Comparison of ENCODE assay signal across 27 cellular contexts in genomic region chr6:158938220-158938619, GRCh38.
DNase-seq lines count a peak whose midpoint lies in the region; ATAC-seq and TF ChIP-seq lines count a peak whose summit lies in the region.
"Had no signal": no experiment of that assay in that cellular context is flagged by ENCODE, and none has a peak within 500 bp of the region (broad histone marks: within the 10 kb centered on the region; RNA-seq: fewer than 3 reads in every experiment).

No MANE protein-coding gene starts in this region.

- no peak overlapping the region for H3K9ac ChIP-seq in mucosa of rectum (ENCODE audit: low read depth in 1 of 2, low read length in 2 of 2)

- H3K4me1 Mint-ChIP-seq in activated naive CD8-positive, alpha-beta T cell (ENCODE audit: low read depth): peaks cover 15% of the 10 kb centered on the region
- peaks cover 7% of the 10 kb centered on the region for H3K4me1 Mint-ChIP-seq in activated naive CD8-positive, alpha-beta T cell treated with anti-CD3 and anti-CD28 coated beads for 36 hours
- H3K4me1 Mint-ChIP-seq in activated CD4-positive, alpha-beta memory T cell treated with anti-CD3 and anti-CD28 coated beads for 36 hours (ENCODE audit: low read depth): peaks cover 4% of the 10 kb centered on the region
- H3K4me1 Mint-ChIP-seq: nephron had no signal

- TF ChIP-seq EP300 in ovary (IDR thresholded peaks at IDR 0.05): no peak

- no peak for TF ChIP-seq CTCF in Panc1 (IDR thresholded peaks at IDR 0.05)
- no peak for TF ChIP-seq CTCF in ovary (IDR thresholded peaks at IDR 0.05)

- no peak overlapping the region for H3K27ac ChIP-seq in Panc1 (ENCODE audit: low read length)
- H3K27ac ChIP-seq in mucosa of rectum (ENCODE audit: low read depth in 2 of 2, low read length in 2 of 2): peak overlapping the region; percentile 38 to 81
- H3K27ac ChIP-seq in ovary: no peak overlapping the region
- H3K27ac ChIP-seq: ascending aorta, gastrocnemius medialis, left lung, SK-N-MC, VCaP had no signal

- H3K36me3 ChIP-seq in Panc1 (ENCODE audit: control insufficient read depth, insufficient read depth, low read length): no peaks in the 10 kb centered on the region
- no peaks in the 10 kb centered on the region for H3K36me3 ChIP-seq in mucosa of rectum (ENCODE audit: control insufficient read depth in 2 of 2, insufficient read depth in 2 of 2, low read length in 2 of 2)
- H3K36me3 ChIP-seq in ovary: no peaks in the 10 kb centered on the region
- H3K36me3 ChIP-seq: ascending aorta, gastrocnemius medialis, left lung, stomach, tibial nerve had no signal

- no TSS peak for BruUV-seq in Panc1 (replicated peaks; lab: Mats Ljungman, UMichigan)

- no peaks in the 10 kb centered on the region for H3K9me3 ChIP-seq in Panc1 (ENCODE audit: control insufficient read depth, insufficient read depth, low read depth, low read length)
- no peaks in the 10 kb centered on the region for H3K9me3 ChIP-seq in mucosa of rectum (ENCODE audit: control insufficient read depth in 2 of 2, low read length in 2 of 2)
- H3K9me3 ChIP-seq in ovary: no peaks in the 10 kb centered on the region
- H3K9me3 ChIP-seq: ascending aorta, gastrocnemius medialis, left lung had no signal

- no peaks in the 10 kb centered on the region for H3K27me3 Mint-ChIP-seq in activated naive CD8-positive, alpha-beta T cell
- H3K27me3 Mint-ChIP-seq in activated naive CD8-positive, alpha-beta T cell treated with anti-CD3 and anti-CD28 coated beads for 36 hours: peaks cover 9% of the 10 kb centered on the region
- peaks cover 9% of the 10 kb centered on the region for H3K27me3 Mint-ChIP-seq in activated CD4-positive, alpha-beta memory T cell treated with anti-CD3 and anti-CD28 coated beads for 36 hours

- peaks cover 9% of the 10 kb centered on the region for H3K9me3 Mint-ChIP-seq in activated naive CD8-positive, alpha-beta T cell (ENCODE audit: low read depth)
- peaks cover 7% of the 10 kb centered on the region for H3K9me3 Mint-ChIP-seq in activated naive CD8-positive, alpha-beta T cell treated with anti-CD3 and anti-CD28 coated beads for 36 hours
- peaks cover 6% of the 10 kb centered on the region for H3K9me3 Mint-ChIP-seq in activated CD4-positive, alpha-beta memory T cell treated with anti-CD3 and anti-CD28 coated beads for 36 hours
- H3K9me3 Mint-ChIP-seq: immature natural killer cell had no signal

- ATAC-seq in Panc1: peak; percentile 44; the same call in 1 of the 2 replicates
- no peak for ATAC-seq in GM21360 (IDR thresholded peaks at IDR 0.05; ENCODE audit: unreplicated experiment)
- ATAC-seq: gastrocnemius medialis had no signal

- H3K27ac Mint-ChIP-seq in activated naive CD8-positive, alpha-beta T cell: no peak overlapping the region
- no peak overlapping the region for H3K27ac Mint-ChIP-seq in activated naive CD8-positive, alpha-beta T cell treated with anti-CD3 and anti-CD28 coated beads for 36 hours
- H3K27ac Mint-ChIP-seq in activated CD4-positive, alpha-beta memory T cell treated with anti-CD3 and anti-CD28 coated beads for 36 hours: no peak overlapping the region
- H3K27ac Mint-ChIP-seq: activated CD4-positive, alpha-beta T cell treated with anti-CD3 and anti-CD28 coated beads, Interleukin-2, amount 10 ng/mL, durations not matched to agents 24 days and 14 days; activated naive CD4-positive, alpha-beta T cell treated with anti-CD3 and anti-CD28 coated beads, Interleukin-2, amount 10 ng/mL, durations not matched to agents 7 days and 5 days; dendritic cell treated with granulocyte-macrophage colony-stimulating factor and Interleukin-4, amounts not matched to agents 40 ng/mL and 50 ng/mL, for 4 days; nephron had no signal

- CTCF ChIA-PET in Panc1 (lab: Charles Lee): interaction anchor here (0.5 kb wide), 1 partner anchor 15 kb away, joined by 6 read pairs; no protein-coding TSS in a partner anchor
- CTCF ChIA-PET in activated CD4-positive, alpha-beta memory T cell treated with anti-CD3 and anti-CD28 coated beads for 36 hours (lab: Charles Lee): no interaction called here

- intact Hi-C loops in Panc1 (cut with micrococcal nuclease; ENCODE audit: unreplicated experiment): no loop called here
- intact Hi-C loops in ovary (cut with DNase I): no loop called here
- intact Hi-C loops in activated CD4-positive, alpha-beta memory T cell treated with anti-CD3 and anti-CD28 coated beads for 36 hours (cut with micrococcal nuclease): no loop called here

- POLR2A ChIA-PET in Panc1 (lab: Charles Lee): interaction anchor here (0.5 kb wide), 1 partner anchor 13 kb away, joined by 3 read pairs; no protein-coding TSS in a partner anchor
- POLR2A ChIA-PET in activated CD4-positive, alpha-beta memory T cell treated with anti-CD3 and anti-CD28 coated beads for 36 hours (lab: Charles Lee): interaction anchor here (1.0 kb wide), 1 partner anchor 119 kb away, joined by 3 read pairs; no protein-coding TSS in a partner anchor

- H3K4me3 ChIP-seq in Panc1 (ENCODE audit: low read depth in 2 of 2, low read length in 2 of 2): peak overlapping the region in 1 of 2 experiments; percentile 54; a peak in 1 of 4 replicates
- no peak overlapping the region for H3K4me3 ChIP-seq in mucosa of rectum (ENCODE audit: low read length in 2 of 2)
- no peak overlapping the region for H3K4me3 ChIP-seq in ovary
- H3K4me3 ChIP-seq: SK-N-MC had no signal

- H3K36me3 Mint-ChIP-seq in activated naive CD8-positive, alpha-beta T cell: peaks cover 3% of the 10 kb centered on the region
- H3K36me3 Mint-ChIP-seq in activated naive CD8-positive, alpha-beta T cell treated with anti-CD3 and anti-CD28 coated beads for 36 hours: no peaks in the 10 kb centered on the region
- H3K36me3 Mint-ChIP-seq in activated CD4-positive, alpha-beta memory T cell treated with anti-CD3 and anti-CD28 coated beads for 36 hours: peaks cover 2% of the 10 kb centered on the region
- H3K36me3 Mint-ChIP-seq: activated naive CD4-positive, alpha-beta T cell treated with anti-CD3 and anti-CD28 coated beads, Interleukin-2, amount 10 ng/mL, durations not matched to agents 7 days and 5 days; immature natural killer cell had no signal

- in situ Hi-C loops in Panc1 (cut with HindIII; ENCODE audit: low pct_unique_long_range_greater_than_20kb, low sequenced_read_pairs): no loop called here

- no peak for DNase-seq in activated naive CD8-positive, alpha-beta T cell treated with anti-CD3 and anti-CD28 coated beads for 36 hours
- no peak for DNase-seq in Panc1 (ENCODE audit: low read depth, low spot score)
- DNase-seq in ovary: no peak
- DNase-seq in activated CD4-positive, alpha-beta memory T cell treated with anti-CD3 and anti-CD28 coated beads for 36 hours: no peak
- DNase-seq in HK-2 (ENCODE audit: unreplicated experiment): no peak
- DNase-seq: AML-193, gastrocnemius medialis, hippocampal formation, immature natural killer cell, left lung, NCI-H1048, NCI-H187, NCI-H526 treated with DMSO at 0.1 percent for 48 hours, posterior cingulate gyrus, stomach had no signal

- no peaks in the 10 kb centered on the region for H3K27me3 ChIP-seq in Panc1 (ENCODE audit: control insufficient read depth, insufficient read depth, low read length)
- no peaks in the 10 kb centered on the region for H3K27me3 ChIP-seq in mucosa of rectum (ENCODE audit: control insufficient read depth in 2 of 2, insufficient read depth in 2 of 2, low read length in 2 of 2)
- H3K27me3 ChIP-seq in ovary: no peaks in the 10 kb centered on the region
- H3K27me3 ChIP-seq: ascending aorta, stomach, tibial nerve had no signal

- 82 to 87% (median 83%) methylated on average over 11 of the region's 11 CpGs for WGBS in ovary, 3 donors

- H3K4me1 ChIP-seq in Panc1 (ENCODE audit: control insufficient read depth, insufficient read depth, low read length): 0 out of 2 replicates have a peak, but pooled peaks cover 3% of the 10 kb centered on the region
- peaks cover 0 to 19% of the 10 kb centered on the region in 2 donors for H3K4me1 ChIP-seq in mucosa of rectum (ENCODE audit: control insufficient read depth in 2 of 2, insufficient read depth in 2 of 2, low read length in 2 of 2)
- H3K4me1 ChIP-seq in ovary (ENCODE audit: insufficient read depth): no peaks in the 10 kb centered on the region
- H3K4me1 ChIP-seq: ascending aorta, gastrocnemius medialis had no signal

- no peak for TF ChIP-seq POLR2A in ovary (IDR thresholded peaks at IDR 0.05)

- peak overlapping the region; percentile 49 for H3K4me3 Mint-ChIP-seq in activated naive CD8-positive, alpha-beta T cell
- no peak overlapping the region for H3K4me3 Mint-ChIP-seq in activated naive CD8-positive, alpha-beta T cell treated with anti-CD3 and anti-CD28 coated beads for 36 hours
- H3K4me3 Mint-ChIP-seq in activated CD4-positive, alpha-beta memory T cell treated with anti-CD3 and anti-CD28 coated beads for 36 hours: no peak overlapping the region
- H3K4me3 Mint-ChIP-seq: mesothelial cell of epicardium, nephron had no signal

Comparison
In these comparisons a context has a peak if more than half of its experiments do, and no peak if none do; other contexts are left out.
1. H3K27ac ChIP-seq: peak in mucosa of rectum (2 of 2); none in Panc1 (single experiment) and ovary (0 of 2).